In the genomic region with DNA sequence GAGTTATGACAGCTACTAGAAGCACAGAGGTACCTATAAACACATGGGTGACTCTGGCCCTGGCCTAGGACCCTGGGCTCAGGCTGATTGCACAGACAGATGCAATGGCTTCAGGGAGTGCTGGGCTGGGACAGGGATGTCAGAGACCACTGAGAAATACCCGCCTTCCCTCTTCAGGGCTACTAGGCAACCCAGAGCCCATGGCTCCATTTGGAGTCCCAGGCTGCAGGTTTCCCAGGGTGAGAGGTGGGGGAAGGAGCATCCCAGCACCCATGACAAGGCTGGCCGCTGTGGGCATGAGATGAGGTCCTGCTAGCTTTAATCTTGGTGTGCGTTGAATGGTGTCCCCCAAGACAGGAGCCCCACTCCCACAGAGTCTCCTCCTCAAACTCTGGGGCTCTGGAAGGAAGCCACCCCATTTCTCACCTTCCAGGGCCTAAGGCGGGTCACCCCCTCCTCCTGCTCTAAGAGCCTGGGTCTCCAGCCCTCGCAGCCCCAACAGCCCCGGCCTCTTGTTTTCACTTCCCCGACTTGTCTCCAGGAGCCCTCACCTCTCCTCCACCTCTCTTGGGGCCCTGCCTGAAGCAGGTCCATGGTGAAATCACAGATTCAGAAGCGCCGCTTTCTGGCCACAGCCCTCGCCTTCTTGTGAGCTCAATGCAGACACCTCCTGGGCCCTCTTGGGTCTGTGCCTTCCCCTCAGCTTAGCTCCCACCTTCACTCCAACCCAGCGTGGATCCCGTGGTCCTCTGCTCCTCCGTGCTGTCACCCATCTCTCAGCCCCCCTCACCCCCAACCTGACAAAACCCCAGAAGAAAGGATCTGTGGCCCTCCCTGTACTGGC, we compare ENCODE assay signal across 1 cellular context.
TF ChIP-seq lines count a peak whose summit lies in the region.

No MANE protein-coding gene starts in this region.

TF ChIP-seq in HepG2, 621 proteins besides CTCF, POLR2A, EP300 and RAD21:
- TF ChIP-seq, protein P1, sequence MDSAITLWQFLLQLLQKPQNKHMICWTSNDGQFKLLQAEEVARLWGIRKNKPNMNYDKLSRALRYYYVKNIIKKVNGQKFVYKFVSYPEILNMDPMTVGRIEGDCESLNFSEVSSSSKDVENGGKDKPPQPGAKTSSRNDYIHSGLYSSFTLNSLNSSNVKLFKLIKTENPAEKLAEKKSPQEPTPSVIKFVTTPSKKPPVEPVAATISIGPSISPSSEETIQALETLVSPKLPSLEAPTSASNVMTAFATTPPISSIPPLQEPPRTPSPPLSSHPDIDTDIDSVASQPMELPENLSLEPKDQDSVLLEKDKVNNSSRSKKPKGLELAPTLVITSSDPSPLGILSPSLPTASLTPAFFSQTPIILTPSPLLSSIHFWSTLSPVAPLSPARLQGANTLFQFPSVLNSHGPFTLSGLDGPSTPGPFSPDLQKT (CRISPR knock-in tag; IDR thresholded peaks at IDR 0.05; ENCODE audit: borderline replicate concordance) = no peak
- TF ChIP-seq AGO2 (optimal IDR thresholded peaks at IDR 0.05; ENCODE audit: low read depth, low read length) = peak; percentile 24
TF ChIP-seq in HepG2: peak in this region for 1.
